In the genomic region with DNA sequence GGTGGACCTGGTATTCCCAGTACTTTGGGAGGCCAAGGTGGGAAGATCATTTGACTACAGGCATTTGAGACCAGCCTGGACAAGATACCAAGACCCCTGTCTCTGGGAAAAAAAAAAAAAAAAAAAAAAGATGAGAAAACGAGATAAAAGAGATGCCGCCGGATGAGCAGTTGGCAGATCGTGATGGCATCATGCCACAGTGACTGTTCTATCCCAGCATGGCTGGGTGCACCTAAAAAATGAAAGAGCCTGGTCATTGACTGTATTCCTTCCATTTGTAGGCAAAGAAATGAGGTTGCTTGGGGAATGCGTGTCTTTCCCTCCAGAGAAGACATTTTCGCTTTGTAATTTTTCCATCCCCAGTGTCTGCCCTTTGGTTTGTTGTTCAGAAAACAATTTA, we compare ENCODE assay signal across 25 cellular contexts. TPM values are rescaled to one million over a fixed set of nuclear protein-coding genes. Genes with fewer than 3 reads are reported as not detected.
DNase-seq lines count a peak whose midpoint lies in the region; TF ChIP-seq lines count a peak whose summit lies in the region.
"Had no signal": no experiment of that assay in that cellular context is flagged by ENCODE, and none has a peak within 500 bp of the region (broad histone marks: within the 10 kb centered on the region; RNA-seq: fewer than 3 reads in every experiment).

No MANE protein-coding gene starts in this region.

- peaks cover 48% of the 10 kb centered on the region for H3K4me1 Mint-ChIP-seq in nephron progenitor cell
- H3K4me1 Mint-ChIP-seq in type B pancreatic cell (ENCODE audit: unreplicated experiment), result peaks cover 30% of the 10 kb centered on the region
- H3K4me1 Mint-ChIP-seq: CD4-positive, CD25-positive, alpha-beta regulatory T cell had no signal

- H3K4me3 ChIP-seq in foreskin fibroblast (ENCODE audit: low read depth in 1 of 2, low read length in 2 of 2), result no peak overlapping the region
- H3K4me3 ChIP-seq: HAP-1, PC-9 had no signal

- H3K27me3 Mint-ChIP-seq in nephron progenitor cell (ENCODE audit: low read depth, poor library complexity) (no peaks in the 10 kb centered on the region), type B pancreatic cell (no peaks in the 10 kb centered on the region)

- peak; percentile 6 for DNase-seq in NCI-H2171 treated with DMSO at 0.1 percent for 48 hours (lab: John Stamatoyannopoulos, UW)
- DNase-seq in NCI-H2171 (lab: John Stamatoyannopoulos, UW), result no peak
- peak; percentile 77 for DNase-seq in cerebellar cortex (ENCODE audit: low spot score)
- no peak for DNase-seq in nephron progenitor cell
- DNase-seq in type B pancreatic cell (ENCODE audit: extremely low spot score, unreplicated experiment), result no peak
- no peak for DNase-seq in NCI-H82 (lab: John Stamatoyannopoulos, UW)
- DNase-seq in anterior cingulate cortex (lab: John Stamatoyannopoulos, UW), result no peak
- no peak for DNase-seq in foreskin fibroblast
- DNase-seq: 8988T; ACHN; BE2C; CD4-positive, CD25-positive, alpha-beta regulatory T cell; DMS53; GOT3; HFFc6; Karpas-422; NCI-H1092; NCI-H1417 treated with DMSO at 0.1 percent for 48 hours; NCI-H187 treated with DMSO at 0.1 percent for 48 hours; NCI-H446; NCI-H524 treated with DMSO at 0.1 percent for 48 hours; PC-9; RPMI8226; SHP77 had no signal

- H3K4me3 Mint-ChIP-seq in nephron progenitor cell (no peak overlapping the region), type B pancreatic cell (no peak overlapping the region)
- H3K4me3 Mint-ChIP-seq: CD4-positive, CD25-positive, alpha-beta regulatory T cell; HFFc6 had no signal

- peaks cover 37% of the 10 kb centered on the region for H3K36me3 Mint-ChIP-seq in nephron progenitor cell (ENCODE audit: low read depth)
- H3K36me3 Mint-ChIP-seq in type B pancreatic cell, result peaks cover 24% of the 10 kb centered on the region
- H3K36me3 Mint-ChIP-seq: CD4-positive, CD25-positive, alpha-beta regulatory T cell had no signal

- H3K9me3 Mint-ChIP-seq in nephron progenitor cell (peaks cover 4% of the 10 kb centered on the region), type B pancreatic cell (peaks cover 3% of the 10 kb centered on the region)
- H3K9me3 Mint-ChIP-seq: HFFc6 had no signal

- TF ChIP-seq CTCF in nephron progenitor cell (IDR thresholded peaks at IDR 0.05) (no peak), type B pancreatic cell (conservative IDR thresholded peaks at IDR 0.05) (no peak), foreskin fibroblast (IDR thresholded peaks at IDR 0.05; ENCODE audit: low read depth, low read length) (no peak)

- peak overlapping the region; percentile 95 for H3K27ac Mint-ChIP-seq in nephron progenitor cell
- H3K27ac Mint-ChIP-seq in type B pancreatic cell, result peak overlapping the region; percentile 16
- H3K27ac Mint-ChIP-seq: CD4-positive, CD25-positive, alpha-beta regulatory T cell; HFFc6 had no signal

RNA-seq across cellular contexts. Expression of a gene that starts 12.9 kb away (rescaled TPM):
- 67.4 and 138 TPM in 2 replicates for total RNA-seq in type B pancreatic cell (ENCODE audit: low replicate concordance)

Comparison
In these comparisons a context has a peak if more than half of its experiments do, and no peak if none do; other contexts are left out.
1. DNase-seq: peak in NCI-H2171 treated with DMSO at 0.1 percent for 48 hours (single experiment) and cerebellar cortex (single experiment); none in NCI-H2171 (single experiment), nephron progenitor cell (single experiment), type B pancreatic cell (single experiment), NCI-H82 (single experiment), anterior cingulate cortex (0 of 58) and foreskin fibroblast (0 of 2).